8 cellular contexts compared by ENCODE assay signal in genomic region chr13:99357149-99357596, GRCh38. TPM values are rescaled to one million over a fixed set of nuclear protein-coding genes. Genes with fewer than 3 reads are reported as not detected.
A peak's percentile ranks its signal among the peaks of the same experiment; 100 is the strongest.
DNase-seq lines count a peak whose midpoint lies in the region; ATAC-seq, FAIRE-seq and TF ChIP-seq lines count a peak whose summit lies in the region.

No MANE protein-coding gene starts in this region.

- DNase-seq in GM12891 (ENCODE audit: insufficient read length, low spot score) (no peak), foreskin fibroblast (peak; percentile 25 to 35), testis (no peak), NCI-H2196 treated with DMSO at 0.1 percent for 48 hours (lab: John Stamatoyannopoulos, UW; ENCODE audit: unreplicated experiment) (no peak), substantia nigra (lab: John Stamatoyannopoulos, UW) (no peak), COLO668 (lab: John Stamatoyannopoulos, UW; ENCODE audit: unreplicated experiment) (no peak)
- peak; percentile 61 for DNase-seq in activated CD4-positive, alpha-beta T cell treated with anti-CD3 and anti-CD28 coated beads, Interleukin-2, amount 10 ng/mL, durations not matched to agents 7 days and 5 days

- CTCF ChIA-PET in activated CD4-positive, alpha-beta T cell treated with anti-CD3 and anti-CD28 coated beads, Interleukin-2, amount 10 ng/mL, durations not matched to agents 7 days and 5 days (lab: Charles Lee), result interaction anchor here (1.5 to 1.9 kb wide), 2 partner anchors 10 to 78 kb away, joined by 3 to 13 read pairs; no protein-coding TSS in a partner anchor

- no peaks in the 10 kb centered on the region for H3K9me3 ChIP-seq in testis

- peak; percentile 27 for ATAC-seq in HG02763 (IDR thresholded peaks at IDR 0.05; ENCODE audit: unreplicated experiment)

- no peak overlapping the region for H3K4me3 ChIP-seq in foreskin fibroblast (ENCODE audit: low read depth in 1 of 2, low read length in 2 of 2)
- H3K4me3 ChIP-seq in testis, result no peak overlapping the region

- H3K4me1 ChIP-seq in testis, result peaks cover 22% of the 10 kb centered on the region

- POLR2A ChIA-PET in activated CD4-positive, alpha-beta T cell treated with anti-CD3 and anti-CD28 coated beads, Interleukin-2, amount 10 ng/mL, durations not matched to agents 7 days and 5 days (lab: Charles Lee), result interaction anchor here (1.0 kb wide), 1 partner anchor 50 kb away, joined by 4 read pairs; the partner anchor contains the start of gene GPR183

- H3K4me1 Mint-ChIP-seq in activated CD4-positive, alpha-beta T cell treated with anti-CD3 and anti-CD28 coated beads, Interleukin-2, amount 10 ng/mL, durations not matched to agents 7 days and 5 days, result peaks cover 96% of the 10 kb centered on the region

- H3K4me3 Mint-ChIP-seq in activated CD4-positive, alpha-beta T cell treated with anti-CD3 and anti-CD28 coated beads, Interleukin-2, amount 10 ng/mL, durations not matched to agents 7 days and 5 days, result peak overlapping the region; percentile 63

- peaks cover 85% of the 10 kb centered on the region for H3K36me3 Mint-ChIP-seq in activated CD4-positive, alpha-beta T cell treated with anti-CD3 and anti-CD28 coated beads, Interleukin-2, amount 10 ng/mL, durations not matched to agents 7 days and 5 days (ENCODE audit: low read depth)

- H3K27me3 Mint-ChIP-seq in activated CD4-positive, alpha-beta T cell treated with anti-CD3 and anti-CD28 coated beads, Interleukin-2, amount 10 ng/mL, durations not matched to agents 7 days and 5 days, result no peaks in the 10 kb centered on the region

- peak; percentile 86 for FAIRE-seq in GM12891 (lab: Jason Lieb, UNC)

- peak overlapping the region; percentile 98 for H3K27ac Mint-ChIP-seq in activated CD4-positive, alpha-beta T cell treated with anti-CD3 and anti-CD28 coated beads, Interleukin-2, amount 10 ng/mL, durations not matched to agents 7 days and 5 days

- intact Hi-C loops in testis (cut with DNase I; ENCODE audit: low total_unique reads), result no loop called here

- TF ChIP-seq CTCF in foreskin fibroblast (IDR thresholded peaks at IDR 0.05; ENCODE audit: low read depth, low read length) (no peak), testis (IDR thresholded peaks at IDR 0.05) (no peak)

- 64 to 75% methylated on average over 8 of the region's 8 CpGs for WGBS in testis, 2 donors

- H3K36me3 ChIP-seq in testis (ENCODE audit: low read depth, missing control alignments), result no peaks in the 10 kb centered on the region

- TF ChIP-seq POLR2A in GM12891 (IDR thresholded peaks at IDR 0.05; ENCODE audit: low read depth, low read length), result 0 out of 2 replicates have a peak, but pooled peaks have one; percentile 9
- TF ChIP-seq POLR2A in testis (IDR thresholded peaks at IDR 0.05), result no peak

- H3K27ac ChIP-seq in testis (peak overlapping the region; percentile 58 to 66), substantia nigra (ENCODE audit: low read depth, low read length, poor library complexity, severe bottlenecking) (no peak overlapping the region)

- no peaks in the 10 kb centered on the region for H3K27me3 ChIP-seq in testis

- H3K9me3 Mint-ChIP-seq in activated CD4-positive, alpha-beta T cell treated with anti-CD3 and anti-CD28 coated beads, Interleukin-2, amount 10 ng/mL, durations not matched to agents 7 days and 5 days, result peaks cover 2% of the 10 kb centered on the region

TF ChIP-seq in GM12891, 5 proteins besides CTCF, POLR2A, EP300 and RAD21:
- TF ChIP-seq POU2F2 (IDR thresholded peaks at IDR 0.05; ENCODE audit: low read depth, low read length), result no peak
- 0 out of 2 replicates have a peak, but pooled peaks have one; percentile 24 for TF ChIP-seq POLR2AphosphoS5 (IDR thresholded peaks at IDR 0.05; ENCODE audit: low read depth, low read length)

RNA-seq across cellular contexts. Expression of gene GPR183, which starts 50.0 kb away (rescaled TPM):
- polyA plus RNA-seq in GM12891 (2012; ENCODE audit: low read depth, missing spikeins), result 61.8 TPM
- total RNA-seq in activated CD4-positive, alpha-beta T cell treated with anti-CD3 and anti-CD28 coated beads, Interleukin-2, amount 10 ng/mL, durations not matched to agents 7 days and 5 days, result 10 to 100 TPM; 41.4 to 45.1 TPM
- total RNA-seq in testis, result 1 to 10 TPM in 1 of 2 donors, under 1 TPM in 1; 0.39 to 6.9 TPM
- polyA plus RNA-seq in testis (ENCODE audit: insufficient read depth, low read depth, low replicate concordance), result 2.3 TPM

Comparison
In these comparisons a context has a peak if more than half of its experiments do, and no peak if none do; other contexts are left out.
1. DNase-seq: peak in activated CD4-positive, alpha-beta T cell treated with anti-CD3 and anti-CD28 coated beads, Interleukin-2, amount 10 ng/mL, durations not matched to agents 7 days and 5 days (single experiment) and foreskin fibroblast (2 of 2); none in GM12891 (single experiment), testis (single experiment), NCI-H2196 treated with DMSO at 0.1 percent for 48 hours (single experiment), substantia nigra (0 of 49) and COLO668 (single experiment).
2. RNA of gene GPR183, which starts 50.0 kb away (total RNA-seq): 41.4 to 45.1 TPM in activated CD4-positive, alpha-beta T cell treated with anti-CD3 and anti-CD28 coated beads, Interleukin-2, amount 10 ng/mL, durations not matched to agents 7 days and 5 days; 0.39 to 6.9 TPM in testis; every median in the first group is over 4 times any median in the second.